In genomic region chr21:36450511-36450910, GRCh38 we compare ENCODE assay signal across 34 cellular contexts. TPM values are rescaled to one million over a fixed set of nuclear protein-coding genes. Genes with fewer than 3 reads are reported as not detected.
DNase-seq lines count a peak whose midpoint lies in the region; ATAC-seq, FAIRE-seq and TF ChIP-seq lines count a peak whose summit lies in the region.
"Had no signal": no experiment of that assay in that cellular context is flagged by ENCODE, and none has a peak within 500 bp of the region (broad histone marks: within the 10 kb centered on the region; RNA-seq: fewer than 3 reads in every experiment).

No MANE protein-coding gene starts in this region.

- H3K9me3 Mint-ChIP-seq in HFFc6 (no peaks in the 10 kb centered on the region), astrocyte (ENCODE audit: unreplicated experiment) (peaks cover 3% of the 10 kb centered on the region)
- H3K9me3 Mint-ChIP-seq: naive thymus-derived CD8-positive, alpha-beta T cell; stimulated activated effector memory CD8-positive, alpha-beta T cell treated with anti-CD3 and anti-CD28 coated beads, Interleukin-12 subunit alpha, Interleukin-12 subunit beta, amount 100 ng/mL, for 72 hours had no signal

- H3K9ac ChIP-seq in astrocyte (ENCODE audit: low read length) = peak overlapping the region; percentile 36

- DNase-seq in AG04449 (ENCODE audit: low read depth, low spot score) = peak; percentile 10
- peak; percentile 17 for DNase-seq in HFFc6
- peak; percentile 86 for DNase-seq in astrocyte (ENCODE audit: low read depth)
- DNase-seq in fibroblast of pulmonary artery (ENCODE audit: low read depth) = peak; percentile 57
- DNase-seq in OCI-M1 (lab: John Stamatoyannopoulos, UW) = no peak
- no peak for DNase-seq in activated naive CD4-positive, alpha-beta T cell (lab: John Stamatoyannopoulos, UW)
- DNase-seq: activated CD4-positive, alpha-beta T cell treated with anti-CD3 and anti-CD28 coated beads for 1 hour; activated CD8-positive, alpha-beta T cell treated with anti-CD3 and anti-CD28 coated beads, Interleukin-2, amount 10 ng/mL, durations not matched to agents 7 days and 5 days; activated gamma-delta T cell; COR-L47; dorsolateral prefrontal cortex; foreskin melanocyte; KG1; left ventricle myocardium inferior; midbrain; naive thymus-derived CD8-positive, alpha-beta T cell; NCI-H1417 treated with DMSO at 0.1 percent for 48 hours; NCI-H2107; NCI-H446 treated with DMSO at 0.1 percent for 48 hours; occipital lobe; spleen; stimulated activated CD4-positive, alpha-beta T cell treated with anti-CD3 and anti-CD28 coated beads, Interleukin-2, amount 100 ng/mL, for 48 hours; substantia nigra; T-helper 1 cell; upper lobe of right lung had no signal

- H3K4me3 ChIP-seq in AG04449 (ENCODE audit: low read depth, low read length) = no peak overlapping the region
- H3K4me3 ChIP-seq in astrocyte (ENCODE audit: insufficient read depth, low read depth, low read length) = no peak overlapping the region
- no peak overlapping the region for H3K4me3 ChIP-seq in fibroblast of pulmonary artery (replicated peaks; ENCODE audit: low read depth, low read length)
- H3K4me3 ChIP-seq: cardiac muscle cell, dorsolateral prefrontal cortex, hepatocyte, left ventricle myocardium inferior, SJSA1, spleen, upper lobe of right lung had no signal

- H3K36me3 Mint-ChIP-seq in HFFc6 (ENCODE audit: low read depth) (no peaks in the 10 kb centered on the region), astrocyte (ENCODE audit: low read depth, unreplicated experiment) (peaks cover 5% of the 10 kb centered on the region)
- H3K36me3 Mint-ChIP-seq: naive thymus-derived CD8-positive, alpha-beta T cell; stimulated activated effector memory CD8-positive, alpha-beta T cell treated with anti-CD3 and anti-CD28 coated beads, Interleukin-12 subunit alpha, Interleukin-12 subunit beta, amount 100 ng/mL, for 72 hours had no signal

- H3K36me3 ChIP-seq in astrocyte (ENCODE audit: insufficient read depth, low read length) = peaks cover 3% of the 10 kb centered on the region
- H3K36me3 ChIP-seq: cardiac muscle cell, left ventricle myocardium inferior, SJSA1, spleen, upper lobe of right lung had no signal

- no peak overlapping the region for H3K27ac Mint-ChIP-seq in HFFc6
- peak overlapping the region; percentile 85 for H3K27ac Mint-ChIP-seq in astrocyte (ENCODE audit: unreplicated experiment)
- H3K27ac Mint-ChIP-seq: activated CD8-positive, alpha-beta T cell treated with anti-CD3 and anti-CD28 coated beads, Interleukin-2, amount 10 ng/mL, durations not matched to agents 7 days and 5 days; stimulated activated effector memory CD8-positive, alpha-beta T cell treated with anti-CD3 and anti-CD28 coated beads, Interleukin-12 subunit alpha, Interleukin-12 subunit beta, amount 100 ng/mL, for 72 hours had no signal

- H3K4me2 ChIP-seq in astrocyte (ENCODE audit: low read length) = peak overlapping the region; percentile 69
- H3K4me2 ChIP-seq: hepatocyte had no signal

- H3K27ac ChIP-seq in astrocyte (ENCODE audit: low read depth, low read length) = peak overlapping the region; percentile 75
- H3K27ac ChIP-seq: cardiac muscle cell, dorsolateral prefrontal cortex, epithelial cell of prostate, hepatocyte, left ventricle myocardium inferior, SJSA1, spleen, upper lobe of right lung had no signal

- H4K20me1 ChIP-seq in astrocyte (ENCODE audit: insufficient read depth, low read length) = no peaks in the 10 kb centered on the region

- H3K27me3 Mint-ChIP-seq in HFFc6 (ENCODE audit: insufficient read depth) = no peaks in the 10 kb centered on the region
- H3K27me3 Mint-ChIP-seq in astrocyte (ENCODE audit: low read depth, unreplicated experiment) = no peaks in the 10 kb centered on the region

- no peak for TF ChIP-seq CTCF in AG04449 (IDR thresholded peaks at IDR 0.05; ENCODE audit: insufficient read depth, low read length, missing control alignments)
- TF ChIP-seq CTCF in HFFc6 (IDR thresholded peaks at IDR 0.05) = no peak
- no peak for TF ChIP-seq CTCF in astrocyte (IDR thresholded peaks at IDR 0.05; ENCODE audit: insufficient read depth, low read depth, low read length)
- no peak for TF ChIP-seq CTCF in fibroblast of pulmonary artery (IDR thresholded peaks at IDR 0.05; ENCODE audit: low read length, missing control alignments)

- H3K4me3 Mint-ChIP-seq in HFFc6 = no peak overlapping the region
- H3K4me3 Mint-ChIP-seq in astrocyte (ENCODE audit: unreplicated experiment) = no peak overlapping the region
- H3K4me3 Mint-ChIP-seq: activated CD8-positive, alpha-beta T cell treated with anti-CD3 and anti-CD28 coated beads, Interleukin-2, amount 10 ng/mL, durations not matched to agents 7 days and 5 days; naive thymus-derived CD8-positive, alpha-beta T cell; stimulated activated effector memory CD8-positive, alpha-beta T cell treated with anti-CD3 and anti-CD28 coated beads, Interleukin-12 subunit alpha, Interleukin-12 subunit beta, amount 100 ng/mL, for 72 hours had no signal

- peaks cover 21% of the 10 kb centered on the region for H3K4me1 ChIP-seq in astrocyte (ENCODE audit: insufficient read depth, low read length)
- H3K4me1 ChIP-seq: left ventricle myocardium inferior, SJSA1, spleen had no signal

- H3K4me1 Mint-ChIP-seq in HFFc6 (ENCODE audit: low read depth) (peaks cover 15% of the 10 kb centered on the region), astrocyte (ENCODE audit: low read depth, unreplicated experiment) (peaks cover 41% of the 10 kb centered on the region)
- H3K4me1 Mint-ChIP-seq: stimulated activated effector memory CD8-positive, alpha-beta T cell treated with anti-CD3 and anti-CD28 coated beads, Interleukin-12 subunit alpha, Interleukin-12 subunit beta, amount 100 ng/mL, for 72 hours had no signal

- no peaks in the 10 kb centered on the region for H3K9me3 ChIP-seq in astrocyte (ENCODE audit: insufficient read depth, low read depth, low read length)
- H3K9me3 ChIP-seq: left ventricle myocardium inferior, SJSA1, spleen, upper lobe of right lung had no signal

- no peak for ATAC-seq in GM21528 (IDR thresholded peaks at IDR 0.05; ENCODE audit: low FRiP score, unreplicated experiment)
- no peak for ATAC-seq in HG03135 (IDR thresholded peaks at IDR 0.05; ENCODE audit: unreplicated experiment)
- ATAC-seq: activated CD8-positive, alpha-beta T cell treated with anti-CD3 and anti-CD28 coated beads, Interleukin-2, amount 10 ng/mL, durations not matched to agents 7 days and 5 days; naive thymus-derived CD8-positive, alpha-beta T cell; stimulated activated effector memory CD8-positive, alpha-beta T cell treated with anti-CD3 and anti-CD28 coated beads, Interleukin-12 subunit alpha, Interleukin-12 subunit beta, amount 100 ng/mL, for 72 hours; upper lobe of right lung had no signal

- CTCF ChIA-PET in AG04449 (lab: Yijun Ruan, JAX) = interaction anchor here (0.9 kb wide), 1 partner anchor 53 kb away, joined by 4 read pairs; no protein-coding TSS in a partner anchor

- FAIRE-seq in astrocyte (lab: Jason Lieb, UNC) = no peak
- FAIRE-seq: A204.1, GM12891 had no signal

- H3K79me2 ChIP-seq in astrocyte (ENCODE audit: insufficient read depth, low read length) = peaks cover 4% of the 10 kb centered on the region
- H3K79me2 ChIP-seq: hepatocyte had no signal

- no peaks in the 10 kb centered on the region for H3K27me3 ChIP-seq in astrocyte (ENCODE audit: insufficient read depth, low read length)
- H3K27me3 ChIP-seq: cardiac muscle cell, dorsolateral prefrontal cortex, hepatocyte, SJSA1, spleen, upper lobe of right lung had no signal

- no peak overlapping the region for H2AFZ ChIP-seq in astrocyte (ENCODE audit: low read depth, low read length)
- H2AFZ ChIP-seq: hepatocyte had no signal

- POLR2A ChIA-PET in AG04449 (lab: Yijun Ruan, JAX) = interaction anchor here (0.7 to 1.4 kb wide), 2 partner anchors 21 to 69 kb away, joined by 4 read pairs; no protein-coding TSS in a partner anchor

RNA-seq across cellular contexts. Expression of gene CLDN14, which starts 29.4 kb away (rescaled TPM):
- total RNA-seq in HFFc6 (2021; fragmentation: NEBNext Ultra II Directional; extraction: Animal tissue kit (Norgen Biotek cat#: 25700)) = under 1 TPM in 2 of 6 experiments, not detected in 4; 0.14 to 0.17 TPM
- not detected in 2 replicates for total RNA-seq in astrocyte
- total RNA-seq: activated CD8-positive, alpha-beta T cell treated with anti-CD3 and anti-CD28 coated beads, Interleukin-2, amount 10 ng/mL, durations not matched to agents 7 days and 5 days; cardiac muscle cell; dorsolateral prefrontal cortex; left ventricle myocardium inferior; naive thymus-derived CD8-positive, alpha-beta T cell; occipital lobe; SJSA1; upper lobe of right lung had no signal

Comparison
In these comparisons a context has a peak if more than half of its experiments do, and no peak if none do; other contexts are left out.
1. DNase-seq: peak in AG04449 (single experiment), HFFc6 (single experiment), astrocyte (single experiment) and fibroblast of pulmonary artery (single experiment); none in OCI-M1 (single experiment) and activated naive CD4-positive, alpha-beta T cell (0 of 4).